ENCODE assay signal across 8 cellular contexts in the genomic region with DNA sequence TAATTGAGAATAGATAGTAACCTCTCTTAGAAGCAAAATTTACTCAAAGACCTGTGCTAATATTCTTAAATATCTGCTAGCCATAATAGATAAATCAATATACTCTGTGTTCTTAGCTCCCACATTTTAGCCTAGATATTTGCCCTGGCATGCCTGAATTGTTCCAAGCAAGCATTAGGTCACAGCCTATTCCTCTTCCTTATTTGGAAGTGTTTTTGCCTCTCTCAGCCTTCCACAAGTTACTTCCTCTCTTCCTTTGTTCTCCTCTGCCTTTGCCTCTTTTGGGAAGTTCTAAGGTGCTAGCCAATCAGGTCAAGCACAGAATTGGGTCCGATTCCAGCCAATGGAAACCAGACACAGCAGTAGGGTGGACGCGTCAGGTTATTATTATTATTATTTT. TPM values are rescaled to one million over a fixed set of nuclear protein-coding genes. Genes with fewer than 3 reads are reported as not detected.
DNase-seq lines count a peak whose midpoint lies in the region; ATAC-seq and TF ChIP-seq lines count a peak whose summit lies in the region.
"Not testable (repeated sequence)": the region's sequence is repeated elsewhere in the genome, so short reads cannot be mapped to it uniquely, and the experiment has no call there.

No MANE protein-coding gene starts in this region.

- H3K27ac ChIP-seq in BLaER1; PC-9; osteoblast (ENCODE audit: low read depth, low read length): not testable (repeated sequence)
- peak overlapping the region in 3 of 5 donors; percentile 38 to 57 (median 47) for H3K27ac ChIP-seq in adrenal gland
- H3K27ac ChIP-seq in thoracic aorta: peak overlapping the region; percentile 66 to 71

- POLR2A ChIA-PET in PC-9 (lab: Charles Lee; ENCODE audit: unreplicated experiment): interaction anchor here (0.6 kb wide), 1 partner anchor 431 kb away, joined by 9 read pairs; no protein-coding TSS in a partner anchor
- POLR2A ChIA-PET in activated CD8-positive, alpha-beta T cell treated with anti-CD3 and anti-CD28 coated beads for 36 hours (lab: Charles Lee): not testable (repeated sequence)

- 0 out of 2 replicates have a peak overlapping the region, but pooled peaks have one; percentile 74 for H3K4me3 ChIP-seq in BLaER1
- peak overlapping the region; percentile 85; the same call in 1 of the 2 replicates for H3K4me3 ChIP-seq in PC-9
- peak overlapping the region in 1 of 4 donors; percentile 79 for H3K4me3 ChIP-seq in adrenal gland
- H3K4me3 ChIP-seq in fibroblast of mammary gland (ENCODE audit: control insufficient read depth, low read depth, low read length); osteoblast (ENCODE audit: insufficient read depth, low read length): not testable (repeated sequence)
- H3K4me3 ChIP-seq in thoracic aorta: peak overlapping the region; percentile 83

- CTCF ChIA-PET in PC-9 (lab: Charles Lee); activated CD8-positive, alpha-beta T cell treated with anti-CD3 and anti-CD28 coated beads for 36 hours (lab: Charles Lee): not testable (repeated sequence)

- ATAC-seq in activated CD8-positive, alpha-beta T cell treated with anti-CD3 and anti-CD28 coated beads for 36 hours; memory B cell (ENCODE audit: low read depth); thoracic aorta (ENCODE audit: insufficient number of reproducible peaks, low FRiP score, low read depth): not testable (repeated sequence)

- not testable (repeated sequence) for TF ChIP-seq CTCF in PC-9 (conservative IDR thresholded peaks at IDR 0.05); activated CD8-positive, alpha-beta T cell treated with anti-CD3 and anti-CD28 coated beads for 36 hours (IDR thresholded peaks at IDR 0.05); adrenal gland (IDR thresholded peaks at IDR 0.05); fibroblast of mammary gland (conservative IDR thresholded peaks at IDR 0.05; ENCODE audit: control insufficient read depth, insufficient read depth, low read depth, low read length); osteoblast (IDR thresholded peaks at IDR 0.05; ENCODE audit: extremely low read depth, low read depth, low read length); thoracic aorta (IDR thresholded peaks at IDR 0.05)

- H3K4me1 Mint-ChIP-seq in activated CD8-positive, alpha-beta T cell treated with anti-CD3 and anti-CD28 coated beads for 36 hours (ENCODE audit: low read depth): peaks cover 26% of the 10 kb centered on the region
- H3K4me1 Mint-ChIP-seq in memory B cell: peaks cover 18% of the 10 kb centered on the region

- peaks cover 30% of the 10 kb centered on the region for H3K79me2 ChIP-seq in PC-9 (ENCODE audit: low read depth)
- H3K79me2 ChIP-seq in osteoblast (ENCODE audit: insufficient read depth, low read length): peaks cover 42% of the 10 kb centered on the region

- intact Hi-C loops in PC-9 (cut with micrococcal nuclease; ENCODE audit: unreplicated experiment); activated CD8-positive, alpha-beta T cell treated with anti-CD3 and anti-CD28 coated beads for 36 hours (cut with micrococcal nuclease); adrenal gland (cut with DNase I): not testable (repeated sequence)

- peaks cover 42% of the 10 kb centered on the region for H3K9me3 Mint-ChIP-seq in activated CD8-positive, alpha-beta T cell treated with anti-CD3 and anti-CD28 coated beads for 36 hours
- H3K9me3 Mint-ChIP-seq in memory B cell: peaks cover 11% of the 10 kb centered on the region

- peak overlapping the region; percentile 96 for H3K4me3 Mint-ChIP-seq in activated CD8-positive, alpha-beta T cell treated with anti-CD3 and anti-CD28 coated beads for 36 hours
- peak overlapping the region; percentile 93 for H3K4me3 Mint-ChIP-seq in memory B cell

- not testable (repeated sequence) for DNase-seq in PC-9; activated CD8-positive, alpha-beta T cell treated with anti-CD3 and anti-CD28 coated beads for 36 hours; adrenal gland; memory B cell (ENCODE audit: low spot score in 2 of 2); osteoblast (ENCODE audit: insufficient read length, low spot score, missing footprints); thoracic aorta (ENCODE audit: low spot score)
- DNase-seq in fibroblast of mammary gland (ENCODE audit: low read depth): peak; percentile 27

- peaks cover 55% of the 10 kb centered on the region for H3K36me3 Mint-ChIP-seq in activated CD8-positive, alpha-beta T cell treated with anti-CD3 and anti-CD28 coated beads for 36 hours (ENCODE audit: low read depth)
- H3K36me3 Mint-ChIP-seq in memory B cell: peaks cover 30% of the 10 kb centered on the region

- H2AFZ ChIP-seq in PC-9; osteoblast (ENCODE audit: low read length): not testable (repeated sequence)

- H4K20me1 ChIP-seq in BLaER1; PC-9 (ENCODE audit: insufficient read depth): not testable (repeated sequence)
- peaks cover 11% of the 10 kb centered on the region for H4K20me1 ChIP-seq in osteoblast (ENCODE audit: insufficient read depth, low read length)

- not testable (repeated sequence) for H3K4me2 ChIP-seq in BLaER1
- H3K4me2 ChIP-seq in PC-9 (peak overlapping the region; percentile 93; the same call in 1 of the 2 replicates), osteoblast (ENCODE audit: insufficient read depth, low read length) (peak overlapping the region; percentile 54)

- not testable (repeated sequence) for H3K9ac ChIP-seq in BLaER1

- H3K27ac Mint-ChIP-seq in activated CD8-positive, alpha-beta T cell treated with anti-CD3 and anti-CD28 coated beads for 36 hours: peak overlapping the region; percentile 25
- H3K27ac Mint-ChIP-seq in memory B cell: not testable (repeated sequence)

- not testable (repeated sequence) for BruUV-seq in PC-9 (replicated peaks; lab: Mats Ljungman, UMichigan)

- peaks cover 98% of the 10 kb centered on the region for H3K9me3 ChIP-seq in BLaER1
- peaks cover 72% of the 10 kb centered on the region for H3K9me3 ChIP-seq in PC-9 (ENCODE audit: insufficient read depth, low read depth)
- not testable (repeated sequence) for H3K9me3 ChIP-seq in adrenal gland (replicated peaks in 1 of 3); osteoblast (ENCODE audit: low read depth, low read length)
- peaks cover 21% of the 10 kb centered on the region for H3K9me3 ChIP-seq in thoracic aorta

- not testable (repeated sequence) for H3K9me2 ChIP-seq in PC-9 (ENCODE audit: insufficient read depth)

- peaks cover 18% of the 10 kb centered on the region for H3F3A ChIP-seq in PC-9 (ENCODE audit: insufficient read depth, low read depth)

- not testable (repeated sequence) for H3K27me3 Mint-ChIP-seq in activated CD8-positive, alpha-beta T cell treated with anti-CD3 and anti-CD28 coated beads for 36 hours; memory B cell

- not testable (repeated sequence) for TF ChIP-seq POLR2A in adrenal gland (IDR thresholded peaks at IDR 0.05)

- H3K36me3 ChIP-seq in BLaER1 (peaks cover 21% of the 10 kb centered on the region), PC-9 (ENCODE audit: low read depth) (peaks cover 24% of the 10 kb centered on the region), osteoblast (ENCODE audit: insufficient read depth, low read length) (peaks cover 14% of the 10 kb centered on the region)
- H3K36me3 ChIP-seq in adrenal gland (replicated peaks in 1 of 2); thoracic aorta: not testable (repeated sequence)

- 82 to 99% (median 89%) methylated on average over 3 of the region's 3 CpGs for WGBS in adrenal gland, 4 donors

- not testable (repeated sequence) for H3K4me1 ChIP-seq in BLaER1; PC-9 (replicated peaks; ENCODE audit: insufficient read depth); osteoblast (ENCODE audit: insufficient read depth, low read length)
- H3K4me1 ChIP-seq in adrenal gland (replicated peaks in 1 of 2) (peaks cover 14 to 16% of the 10 kb centered on the region in 2 donors), thoracic aorta (ENCODE audit: control insufficient read depth in 1 of 2, low read depth in 2 of 2) (peaks cover 14 to 27% of the 10 kb centered on the region in 2 donors)

- not testable (repeated sequence) for H3K27me3 ChIP-seq in BLaER1; PC-9 (ENCODE audit: insufficient read depth, low read depth); adrenal gland; osteoblast (ENCODE audit: insufficient read depth, low read length); thoracic aorta (replicated peaks; ENCODE audit: insufficient read depth)

RNA-seq across cellular contexts. Expression of a gene that starts 0.9 kb away (rescaled TPM):
- 20.4 and 24.9 TPM in 2 replicates for total RNA-seq in PC-9 (2021)
- total RNA-seq in activated CD8-positive, alpha-beta T cell treated with anti-CD3 and anti-CD28 coated beads for 36 hours: 10 to 100 TPM; 19.2 to 22.7 TPM
- 10 to 100 TPM in 7 of 8 donors, 1 to 10 TPM in 1; 9.2 to 34.1 (median 20.4) TPM for total RNA-seq in adrenal gland
- polyA plus RNA-seq in adrenal gland: 10 to 100 TPM; 15.2 to 29.2 (median 16.7) TPM
- 27.9 and 30.9 TPM in 2 replicates for total RNA-seq in osteoblast
- 100 to 1,000 TPM in 1 of 2 donors, 10 to 100 TPM in 1; 46.3 to 105 TPM for total RNA-seq in thoracic aorta

RNA-seq across cellular contexts. Expression of a gene that starts 43.3 kb away (rescaled TPM):
- total RNA-seq in PC-9 (2021): 9.9 and 12.6 TPM in 2 replicates
- total RNA-seq in activated CD8-positive, alpha-beta T cell treated with anti-CD3 and anti-CD28 coated beads for 36 hours: 10 to 100 TPM; 11.2 to 11.7 TPM
- 10 to 100 TPM in 7 of 8 donors, 1 to 10 TPM in 1; 7.0 to 55.4 (median 15.1) TPM for total RNA-seq in adrenal gland
- 10 to 100 TPM in 1 of 3 donors, 1 to 10 TPM in 2; 5.2 to 42.8 (median 5.6) TPM for polyA plus RNA-seq in adrenal gland
- 9.8 and 12.7 TPM in 2 replicates for total RNA-seq in osteoblast
- 1 to 10 TPM; 2.8 to 6.2 TPM for total RNA-seq in thoracic aorta

RNA-seq across cellular contexts. Expression of a gene that starts 47.8 kb away (rescaled TPM):
- total RNA-seq in PC-9 (2021) (8.1 and 9.9 TPM in 2 replicates), adrenal gland (10 to 100 TPM in 4 of 8 donors, 1 to 10 TPM in 4; 2.3 to 32.1 (median 10.4) TPM), osteoblast (8.8 and 11.9 TPM in 2 replicates), thoracic aorta (10 to 100 TPM in 1 of 2 donors, 1 to 10 TPM in 1; 8.9 to 30.1 TPM)
- 10 to 100 TPM; 15.8 to 16.3 TPM for total RNA-seq in activated CD8-positive, alpha-beta T cell treated with anti-CD3 and anti-CD28 coated beads for 36 hours
- polyA plus RNA-seq in adrenal gland: 10 to 100 TPM; 20.1 to 31.5 (median 26.5) TPM
